Comparison of ENCODE assay signal across 8 cellular contexts in the genomic region with DNA sequence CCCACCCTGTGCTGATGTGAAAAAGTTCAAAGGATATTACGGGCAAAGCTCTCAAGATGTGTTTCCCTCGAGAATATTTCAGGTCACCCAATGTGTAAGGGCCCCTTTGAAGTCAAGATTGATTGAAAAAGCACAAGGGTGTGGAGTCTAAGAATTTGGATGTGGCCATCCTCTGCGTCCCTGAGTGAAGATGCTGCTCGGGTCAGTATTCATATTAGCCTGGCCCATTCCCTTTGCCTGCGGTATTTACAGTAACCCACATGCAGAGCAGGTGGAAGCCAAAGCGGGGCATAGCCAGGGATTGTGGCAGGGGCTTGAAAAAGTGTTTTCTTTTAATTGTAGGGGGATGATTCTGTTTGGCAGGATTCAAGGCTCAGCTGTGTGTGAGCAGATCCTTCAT.
"Had no signal": no experiment of that assay in that cellular context is flagged by ENCODE, and none has a peak within 500 bp of the region (broad histone marks: within the 10 kb centered on the region; RNA-seq: fewer than 3 reads in every experiment).

No MANE protein-coding gene starts in this region.

- FAIRE-seq: G401.6, GM12878, GM12891, GM12892, GM18507, GM19239 had no signal

- H3K4me3 ChIP-seq: GM12878 had no signal

- ATAC-seq: GM12878 had no signal

- DNase-seq: GDM1, GF-D8 had no signal
